ENCODE assay signal across 21 cellular contexts in genomic region chr2:216391401-216391800, GRCh38. TPM values are rescaled to one million over a fixed set of nuclear protein-coding genes. Genes with fewer than 3 reads are reported as not detected.
A peak's percentile ranks its signal among the peaks of the same experiment; 100 is the strongest.
DNase-seq lines count a peak whose midpoint lies in the region; ATAC-seq and TF ChIP-seq lines count a peak whose summit lies in the region.
"Had no signal": no experiment of that assay in that cellular context is flagged by ENCODE, and none has a peak within 500 bp of the region (broad histone marks: within the 10 kb centered on the region; RNA-seq: fewer than 3 reads in every experiment).

No MANE protein-coding gene starts in this region.

- H3K4me2 ChIP-seq in osteoblast (ENCODE audit: insufficient read depth, low read length), result no peak overlapping the region

- no peak overlapping the region for H3K27ac ChIP-seq in osteoblast (ENCODE audit: low read depth, low read length)
- H3K27ac ChIP-seq in effector memory CD4-positive, alpha-beta T cell (ENCODE audit: insufficient read depth, low read length, poor library complexity, severe bottlenecking), result no peak overlapping the region
- H3K27ac ChIP-seq: 22Rv1, dorsolateral prefrontal cortex, gastrocnemius medialis, lower lobe of right lung, neutrophil, Peyer's patch had no signal

- H4K20me1 ChIP-seq in osteoblast (ENCODE audit: insufficient read depth, low read length), result no peaks in the 10 kb centered on the region

- ATAC-seq in HG03378 (IDR thresholded peaks at IDR 0.05; ENCODE audit: unreplicated experiment), result no peak
- ATAC-seq: gastrocnemius medialis, lower lobe of right lung had no signal

- H2AFZ ChIP-seq in osteoblast (ENCODE audit: low read length), result peak overlapping the region; percentile 1

- H3K27me3 ChIP-seq in MG63, result no peaks in the 10 kb centered on the region
- no peaks in the 10 kb centered on the region for H3K27me3 ChIP-seq in osteoblast (ENCODE audit: insufficient read depth, low read length)
- no peaks in the 10 kb centered on the region for H3K27me3 ChIP-seq in effector memory CD4-positive, alpha-beta T cell (replicated peaks; ENCODE audit: control insufficient read depth, insufficient read depth, low read length, poor library complexity, severe bottlenecking)
- H3K27me3 ChIP-seq: dorsolateral prefrontal cortex, gastrocnemius medialis, Peyer's patch had no signal

- no peak for TF ChIP-seq CTCF in osteoblast (IDR thresholded peaks at IDR 0.05; ENCODE audit: extremely low read depth, low read depth, low read length)

- no peaks in the 10 kb centered on the region for H3K36me3 ChIP-seq in MG63
- no peaks in the 10 kb centered on the region for H3K36me3 ChIP-seq in osteoblast (ENCODE audit: insufficient read depth, low read length)
- H3K36me3 ChIP-seq in effector memory CD4-positive, alpha-beta T cell (ENCODE audit: control insufficient read depth, insufficient read depth, low read length), result no peaks in the 10 kb centered on the region
- H3K36me3 ChIP-seq: gastrocnemius medialis, lower lobe of right lung, neutrophil, Peyer's patch had no signal

- H3K9me3 ChIP-seq in MG63, result no peaks in the 10 kb centered on the region
- H3K9me3 ChIP-seq in osteoblast (ENCODE audit: low read depth, low read length), result no peaks in the 10 kb centered on the region
- H3K9me3 ChIP-seq in effector memory CD4-positive, alpha-beta T cell (ENCODE audit: control insufficient read depth, low read length), result no peaks in the 10 kb centered on the region
- H3K9me3 ChIP-seq: gastrocnemius medialis, lower lobe of right lung, neutrophil, Peyer's patch had no signal

- H3K79me2 ChIP-seq in osteoblast (ENCODE audit: insufficient read depth, low read length), result no peaks in the 10 kb centered on the region

- peak; percentile 11 for DNase-seq in DMS53 (lab: John Stamatoyannopoulos, UW)
- no peak for DNase-seq in DMS53 treated with DMSO at 0.1 percent for 48 hours (lab: John Stamatoyannopoulos, UW; ENCODE audit: unreplicated experiment)
- DNase-seq in MG63, result peak; percentile 60
- peak; percentile 38 for DNase-seq in amniotic epithelial cell (ENCODE audit: low read depth)
- DNase-seq in osteoblast (ENCODE audit: insufficient read length, low spot score, missing footprints), result no peak
- DNase-seq in effector memory CD4-positive, alpha-beta T cell, result no peak
- DNase-seq in amygdala (lab: John Stamatoyannopoulos, UW), result no peak
- DNase-seq: activated CD4-positive, alpha-beta T cell treated with anti-CD3 and anti-CD28 coated beads, Interleukin-2, amount 10 ng/mL, durations not matched to agents 24 days and 14 days; activated CD8-positive, alpha-beta memory T cell treated with anti-CD3 and anti-CD28 coated beads, Interleukin-2, amount 50 U/mL, for 4 hours; activated effector memory CD4-positive, alpha-beta T cell treated with Interleukin-2 at 50 U/mL for 16 hours; DND-41; dorsolateral prefrontal cortex; erythroblast; gastrocnemius medialis; hypothalamus; lower lobe of right lung; NCI-H1930; Peyer's patch had no signal

- H3K4me1 ChIP-seq in osteoblast (ENCODE audit: insufficient read depth, low read length), result peaks cover 3% of the 10 kb centered on the region
- no peaks in the 10 kb centered on the region for H3K4me1 ChIP-seq in effector memory CD4-positive, alpha-beta T cell (ENCODE audit: control insufficient read depth, insufficient read depth, low read length, poor library complexity, severe bottlenecking)
- H3K4me1 ChIP-seq: gastrocnemius medialis, lower lobe of right lung, Peyer's patch had no signal

- no peak overlapping the region for H3K4me3 ChIP-seq in MG63
- H3K4me3 ChIP-seq in osteoblast (ENCODE audit: insufficient read depth, low read length), result no peak overlapping the region
- no peak overlapping the region for H3K4me3 ChIP-seq in effector memory CD4-positive, alpha-beta T cell (ENCODE audit: insufficient read depth, low read depth, low read length, poor library complexity, severe bottlenecking)
- H3K4me3 ChIP-seq: dorsolateral prefrontal cortex, gastrocnemius medialis, lower lobe of right lung, Peyer's patch had no signal

RNA-seq across cellular contexts. Expression of gene MARCHF4, which starts 19.1 kb away (rescaled TPM):
- total RNA-seq in MG63 (2014; rRNA removed; shearing (Covaris generic); ENCODE audit: low replicate concordance), result 0.03 and 0.12 TPM in 2 replicates
- 0.72 and 1.5 TPM in 2 replicates for total RNA-seq in osteoblast
- total RNA-seq: activated CD4-positive, alpha-beta T cell treated with anti-CD3 and anti-CD28 coated beads, Interleukin-2, amount 10 ng/mL, durations not matched to agents 24 days and 14 days; gastrocnemius medialis had no signal

RNA-seq across cellular contexts. Expression of gene SMARCAL1, which starts 20.9 kb away (rescaled TPM):
- total RNA-seq in MG63 (2014; rRNA removed; shearing (Covaris generic); ENCODE audit: low replicate concordance), result 6.4 and 11.0 TPM in 2 replicates
- 15.3 and 21.7 TPM in 2 replicates for total RNA-seq in osteoblast

Comparison
In these comparisons a context has a peak if more than half of its experiments do, and no peak if none do; other contexts are left out.
1. DNase-seq: peak in DMS53 (single experiment), MG63 (single experiment) and amniotic epithelial cell (single experiment); none in DMS53 treated with DMSO at 0.1 percent for 48 hours (single experiment), osteoblast (single experiment), effector memory CD4-positive, alpha-beta T cell (0 of 3) and amygdala (0 of 56).